2 cellular contexts compared by ENCODE assay signal in the genomic region with DNA sequence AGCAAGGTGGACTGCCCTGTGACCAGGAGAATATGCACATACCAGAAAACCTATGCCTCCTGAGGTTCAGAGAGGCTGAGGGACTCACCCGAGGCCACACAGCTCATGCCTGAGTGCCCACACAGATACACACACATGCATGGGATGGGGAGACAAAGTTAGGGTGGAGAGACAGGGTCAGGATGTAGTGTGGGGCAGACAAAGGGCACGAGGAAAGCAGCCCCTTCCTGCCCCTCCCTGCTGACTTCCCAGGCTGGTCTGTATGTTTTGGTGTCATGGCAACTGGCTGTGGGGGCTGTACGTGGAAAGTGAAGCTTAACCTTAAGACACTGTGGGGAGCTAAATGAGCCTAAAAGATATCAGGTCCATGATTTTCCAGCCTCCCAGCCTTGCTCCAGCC.
A peak's percentile ranks its signal among the peaks of the same experiment; 100 is the strongest.
TF ChIP-seq lines count a peak whose summit lies in the region.

No MANE protein-coding gene starts in this region.

TF ChIP-seq in K562, 482 proteins besides CTCF, POLR2A, EP300 and RAD21:
- TF ChIP-seq RFX1 (IDR thresholded peaks at IDR 0.05) (peak; percentile 40), ESRRB (CRISPR knock-in tag; IDR thresholded peaks at IDR 0.05; ENCODE audit: borderline replicate concordance) (no peak)

TF ChIP-seq in HepG2, 621 proteins besides CTCF, POLR2A, EP300 and RAD21:
- TF ChIP-seq ZNF768 (CRISPR knock-in tag; IDR thresholded peaks at IDR 0.05), result peak; percentile 89
- TF ChIP-seq, protein P1, sequence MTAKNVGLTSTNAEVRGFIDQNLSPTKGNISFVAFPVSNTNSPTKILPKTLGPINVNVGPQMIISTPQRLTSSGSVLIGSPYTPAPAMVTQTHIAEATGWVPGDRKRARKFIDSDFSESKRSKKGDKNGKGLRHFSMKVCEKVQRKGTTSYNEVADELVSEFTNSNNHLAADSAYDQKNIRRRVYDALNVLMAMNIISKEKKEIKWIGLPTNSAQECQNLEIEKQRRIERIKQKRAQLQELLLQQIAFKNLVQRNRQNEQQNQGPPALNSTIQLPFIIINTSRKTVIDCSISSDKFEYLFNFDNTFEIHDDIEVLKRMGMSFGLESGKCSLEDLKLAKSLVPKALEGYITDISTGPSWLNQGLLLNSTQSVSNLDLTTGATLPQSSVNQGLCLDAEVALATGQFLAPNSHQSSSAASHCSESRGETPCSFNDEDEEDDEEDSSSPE (CRISPR knock-in tag; IDR thresholded peaks at IDR 0.05), result no peak
